ENCODE assay signal across 11 cellular contexts in the genomic region with DNA sequence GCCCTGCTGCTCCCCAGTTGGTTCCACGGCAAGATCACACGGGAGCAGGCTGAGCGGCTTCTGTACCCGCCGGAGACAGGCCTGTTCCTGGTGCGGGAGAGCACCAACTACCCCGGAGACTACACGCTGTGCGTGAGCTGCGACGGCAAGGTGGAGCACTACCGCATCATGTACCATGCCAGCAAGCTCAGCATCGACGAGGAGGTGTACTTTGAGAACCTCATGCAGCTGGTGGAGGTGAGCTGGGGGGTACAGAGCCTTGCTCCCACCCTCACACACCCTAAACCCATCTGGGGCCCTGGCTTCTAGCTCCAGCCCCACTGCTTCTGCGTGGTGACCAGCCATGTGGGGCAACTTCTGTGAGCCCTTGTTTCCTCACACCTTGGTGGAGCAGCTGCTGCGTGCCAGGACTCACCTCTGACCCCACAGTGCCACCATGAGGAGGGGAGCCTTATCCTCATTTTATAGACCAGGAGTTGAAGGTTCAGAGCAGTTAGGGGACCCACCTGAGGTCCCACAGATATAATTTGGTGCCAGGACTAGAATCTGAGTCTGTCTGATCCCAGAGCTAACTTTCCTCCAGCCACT. TPM values are rescaled to one million over a fixed set of nuclear protein-coding genes. Genes with fewer than 3 reads are reported as not detected.
DNase-seq lines count a peak whose midpoint lies in the region; ATAC-seq and TF ChIP-seq lines count a peak whose summit lies in the region.
"Had no signal": no experiment of that assay in that cellular context is flagged by ENCODE, and none has a peak within 500 bp of the region (broad histone marks: within the 10 kb centered on the region; RNA-seq: fewer than 3 reads in every experiment).

No MANE protein-coding gene starts in this region.

- ATAC-seq in gastrocnemius medialis: no peak

- H3K4me3 Mint-ChIP-seq in activated naive CD8-positive, alpha-beta T cell treated with anti-CD3 and anti-CD28 coated beads for 36 hours: no peak overlapping the region

- H3K27ac Mint-ChIP-seq in activated naive CD8-positive, alpha-beta T cell treated with anti-CD3 and anti-CD28 coated beads for 36 hours: peak overlapping the region; percentile 89

- intact Hi-C loops in gastrocnemius medialis (cut with DNase I; ENCODE audit: low total_unique reads): no loop called here
- intact Hi-C loops in dorsolateral prefrontal cortex (cut with DNase I): no loop called here

- TF ChIP-seq CTCF in gastrocnemius medialis (IDR thresholded peaks at IDR 0.05 in 4 of 5, conservative IDR thresholded peaks at IDR 0.05 in 1 of 5): no peak
- TF ChIP-seq CTCF in dorsolateral prefrontal cortex (IDR thresholded peaks at IDR 0.05 in 54 of 56, conservative IDR thresholded peaks at IDR 0.05 in 2 of 56; ENCODE audit: low read depth in 1 of 56, partially characterized antibody in 56 of 56): no peak

- TF ChIP-seq RAD21 in Ishikawa (IDR thresholded peaks at IDR 0.05; ENCODE audit: low read depth): peak; percentile 31; the same call in 1 of the 2 replicates

- peaks cover 23 to 24% of the 10 kb centered on the region in 2 donors for H3K4me1 ChIP-seq in gastrocnemius medialis

- H3K27me3 ChIP-seq in gastrocnemius medialis (no peaks in the 10 kb centered on the region), dorsolateral prefrontal cortex (no peaks in the 10 kb centered on the region)

- no peaks in the 10 kb centered on the region for H3K27me3 Mint-ChIP-seq in activated naive CD8-positive, alpha-beta T cell treated with anti-CD3 and anti-CD28 coated beads for 36 hours

- H3K9me3 Mint-ChIP-seq in activated naive CD8-positive, alpha-beta T cell treated with anti-CD3 and anti-CD28 coated beads for 36 hours: no peaks in the 10 kb centered on the region

- no peak overlapping the region for H3K4me3 ChIP-seq in gastrocnemius medialis
- H3K4me3 ChIP-seq in dorsolateral prefrontal cortex: no peak overlapping the region

- H3K9me3 ChIP-seq in gastrocnemius medialis: no peaks in the 10 kb centered on the region

- peaks cover 37% of the 10 kb centered on the region for H3K36me3 Mint-ChIP-seq in activated naive CD8-positive, alpha-beta T cell treated with anti-CD3 and anti-CD28 coated beads for 36 hours

- peaks cover 52% of the 10 kb centered on the region for H3K4me1 Mint-ChIP-seq in activated naive CD8-positive, alpha-beta T cell treated with anti-CD3 and anti-CD28 coated beads for 36 hours

- in situ Hi-C loops in gastrocnemius medialis (cut with MboI; ENCODE audit: low sequenced_read_pairs in 4 of 4): no loop called here

- DNase-seq in NCI-H146 (lab: John Stamatoyannopoulos, UW) (peak; percentile 42), NCI-H146 treated with DMSO at 0.1 percent for 48 hours (lab: John Stamatoyannopoulos, UW; ENCODE audit: unreplicated experiment) (no peak), gastrocnemius medialis (no peak), NCI-H1092 (lab: John Stamatoyannopoulos, UW) (no peak), NCI-H345 treated with DMSO at 0.1 percent for 48 hours (lab: John Stamatoyannopoulos, UW; ENCODE audit: unreplicated experiment) (no peak), dorsolateral prefrontal cortex (no peak)
- no peak for DNase-seq in activated naive CD8-positive, alpha-beta T cell treated with anti-CD3 and anti-CD28 coated beads for 36 hours

- no peak for TF ChIP-seq POLR2A in gastrocnemius medialis (IDR thresholded peaks at IDR 0.05)

- peak overlapping the region; percentile 71 to 84 (median 75) for H3K27ac ChIP-seq in gastrocnemius medialis
- H3K27ac ChIP-seq in dorsolateral prefrontal cortex: peak overlapping the region in 27 of 59 donors; percentile 11 to 70 (median 39)

- H3K36me3 ChIP-seq in gastrocnemius medialis: peaks cover 0 to 13% of the 10 kb centered on the region in 2 donors

- TF ChIP-seq EP300 in Ishikawa (IDR thresholded peaks at IDR 0.05; ENCODE audit: borderline replicate concordance): no peak

TF ChIP-seq in Ishikawa, 13 proteins besides CTCF, POLR2A, EP300 and RAD21:
- TF ChIP-seq CREB1 (IDR thresholded peaks at IDR 0.05; ENCODE audit: low read depth) (no peak), ZBTB7A (IDR thresholded peaks at IDR 0.05; ENCODE audit: low read depth) (no peak), EGR1 (IDR thresholded peaks at IDR 0.05) (no peak), YY1 (IDR thresholded peaks at IDR 0.05; ENCODE audit: low read depth) (no peak), FOXM1 (IDR thresholded peaks at IDR 0.05; ENCODE audit: borderline replicate concordance, low read depth) (no peak), NFIC (IDR thresholded peaks at IDR 0.05) (no peak), TAF1 (IDR thresholded peaks at IDR 0.05; ENCODE audit: low read depth) (no peak), TEAD4 (IDR thresholded peaks at IDR 0.05) (no peak), CEBPB (IDR thresholded peaks at IDR 0.05) (no peak), TCF12 (IDR thresholded peaks at IDR 0.05; ENCODE audit: low read depth) (no peak)
- TF ChIP-seq, protein P1, sequence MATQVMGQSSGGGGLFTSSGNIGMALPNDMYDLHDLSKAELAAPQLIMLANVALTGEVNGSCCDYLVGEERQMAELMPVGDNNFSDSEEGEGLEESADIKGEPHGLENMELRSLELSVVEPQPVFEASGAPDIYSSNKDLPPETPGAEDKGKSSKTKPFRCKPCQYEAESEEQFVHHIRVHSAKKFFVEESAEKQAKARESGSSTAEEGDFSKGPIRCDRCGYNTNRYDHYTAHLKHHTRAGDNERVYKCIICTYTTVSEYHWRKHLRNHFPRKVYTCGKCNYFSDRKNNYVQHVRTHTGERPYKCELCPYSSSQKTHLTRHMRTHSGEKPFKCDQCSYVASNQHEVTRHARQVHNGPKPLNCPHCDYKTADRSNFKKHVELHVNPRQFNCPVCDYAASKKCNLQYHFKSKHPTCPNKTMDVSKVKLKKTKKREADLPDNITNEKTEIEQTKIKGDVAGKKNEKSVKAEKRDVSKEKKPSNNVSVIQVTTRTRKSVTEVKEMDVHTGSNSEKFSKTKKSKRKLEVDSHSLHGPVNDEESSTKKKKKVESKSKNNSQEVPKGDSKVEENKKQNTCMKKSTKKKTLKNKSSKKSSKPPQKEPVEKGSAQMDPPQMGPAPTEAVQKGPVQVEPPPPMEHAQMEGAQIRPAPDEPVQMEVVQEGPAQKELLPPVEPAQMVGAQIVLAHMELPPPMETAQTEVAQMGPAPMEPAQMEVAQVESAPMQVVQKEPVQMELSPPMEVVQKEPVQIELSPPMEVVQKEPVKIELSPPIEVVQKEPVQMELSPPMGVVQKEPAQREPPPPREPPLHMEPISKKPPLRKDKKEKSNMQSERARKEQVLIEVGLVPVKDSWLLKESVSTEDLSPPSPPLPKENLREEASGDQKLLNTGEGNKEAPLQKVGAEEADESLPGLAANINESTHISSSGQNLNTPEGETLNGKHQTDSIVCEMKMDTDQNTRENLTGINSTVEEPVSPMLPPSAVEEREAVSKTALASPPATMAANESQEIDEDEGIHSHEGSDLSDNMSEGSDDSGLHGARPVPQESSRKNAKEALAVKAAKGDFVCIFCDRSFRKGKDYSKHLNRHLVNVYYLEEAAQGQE (IDR thresholded peaks at IDR 0.05; ENCODE audit: low read depth): no peak
- TF ChIP-seq, protein P2, sequence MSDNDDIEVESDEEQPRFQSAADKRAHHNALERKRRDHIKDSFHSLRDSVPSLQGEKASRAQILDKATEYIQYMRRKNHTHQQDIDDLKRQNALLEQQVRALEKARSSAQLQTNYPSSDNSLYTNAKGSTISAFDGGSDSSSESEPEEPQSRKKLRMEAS (IDR thresholded peaks at IDR 0.05): no peak
- TF ChIP-seq, protein P3, sequence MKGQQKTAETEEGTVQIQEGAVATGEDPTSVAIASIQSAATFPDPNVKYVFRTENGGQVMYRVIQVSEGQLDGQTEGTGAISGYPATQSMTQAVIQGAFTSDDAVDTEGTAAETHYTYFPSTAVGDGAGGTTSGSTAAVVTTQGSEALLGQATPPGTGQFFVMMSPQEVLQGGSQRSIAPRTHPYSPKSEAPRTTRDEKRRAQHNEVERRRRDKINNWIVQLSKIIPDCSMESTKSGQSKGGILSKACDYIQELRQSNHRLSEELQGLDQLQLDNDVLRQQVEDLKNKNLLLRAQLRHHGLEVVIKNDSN (IDR thresholded peaks at IDR 0.05): no peak

RNA-seq across cellular contexts. Expression of a gene that starts 13.3 kb away (rescaled TPM):
- under 1 TPM; 0.14 to 0.33 TPM for total RNA-seq in activated naive CD8-positive, alpha-beta T cell treated with anti-CD3 and anti-CD28 coated beads for 36 hours
- total RNA-seq in gastrocnemius medialis (not detected), dorsolateral prefrontal cortex (1 to 10 TPM in 104 of 120 experiments, under 1 TPM in 13, not detected in 3; 0.30 to 8.1 (median 2.0) TPM)
- total RNA-seq: SK-MEL-5, ureter had no signal

RNA-seq across cellular contexts. Expression of a gene that starts 17.5 kb away (rescaled TPM):
- 100 to 1,000 TPM; 308 to 310 TPM for total RNA-seq in activated naive CD8-positive, alpha-beta T cell treated with anti-CD3 and anti-CD28 coated beads for 36 hours
- 10 to 100 TPM in 2 of 4 donors, 1 to 10 TPM in 2; 6.4 to 11.7 (median 10.8) TPM for total RNA-seq in gastrocnemius medialis
- total RNA-seq in dorsolateral prefrontal cortex: 10 to 100 TPM; 28.9 to 71.0 (median 41.8) TPM

RNA-seq across cellular contexts. Expression of a gene that starts 27.1 kb away (rescaled TPM):
- under 1 TPM in 1 of 2 experiments, not detected in 1; 0.19 TPM for total RNA-seq in activated naive CD8-positive, alpha-beta T cell treated with anti-CD3 and anti-CD28 coated beads for 36 hours
- total RNA-seq in gastrocnemius medialis: not detected
- 10 to 100 TPM in 1 of 120 experiments, 1 to 10 TPM in 118, not detected in 1; 1.1 to 12.4 (median 3.8) TPM for total RNA-seq in dorsolateral prefrontal cortex
- total RNA-seq: astrocyte, SK-MEL-5, ureter had no signal

RNA-seq across cellular contexts. Expression of a gene that starts 43.6 kb away (rescaled TPM):
- total RNA-seq in activated naive CD8-positive, alpha-beta T cell treated with anti-CD3 and anti-CD28 coated beads for 36 hours: 10 to 100 TPM; 41.1 to 49.9 TPM
- 10 to 100 TPM; 39.0 to 56.5 (median 48.1) TPM for total RNA-seq in gastrocnemius medialis
- 100 to 1,000 TPM in 15 of 120 experiments, 10 to 100 TPM in 105; 55.0 to 133 (median 84.0) TPM for total RNA-seq in dorsolateral prefrontal cortex

RNA-seq across cellular contexts. Expression of a gene that starts 50.7 kb away (rescaled TPM):
- total RNA-seq in activated naive CD8-positive, alpha-beta T cell treated with anti-CD3 and anti-CD28 coated beads for 36 hours: not detected
- total RNA-seq in gastrocnemius medialis: not detected
- not detected for total RNA-seq in dorsolateral prefrontal cortex
- total RNA-seq: astrocyte, SK-MEL-5, ureter had no signal

Comparison
In these comparisons a context has a peak if more than half of its experiments do, and no peak if none do; other contexts are left out.
1. RNA of a gene that starts 17.5 kb away (total RNA-seq): 308 to 310 TPM in activated naive CD8-positive, alpha-beta T cell treated with anti-CD3 and anti-CD28 coated beads for 36 hours; 28.9 to 71.0 TPM in dorsolateral prefrontal cortex and 6.4 to 11.7 TPM in gastrocnemius medialis; every median in the first group is over 4 times any median in the second.